ENCODE assay signal across 8 cellular contexts in genomic region chr14:68663385-68664076, GRCh38.
A peak's percentile ranks its signal among the peaks of the same experiment; 100 is the strongest.
DNase-seq lines count a peak whose midpoint lies in the region; ATAC-seq and TF ChIP-seq lines count a peak whose summit lies in the region.

No MANE protein-coding gene starts in this region.

- TF ChIP-seq CTCF in right atrium auricular region (IDR thresholded peaks at IDR 0.05) (no peak), breast epithelium (IDR thresholded peaks at IDR 0.05) (no peak)

- H3K4me1 ChIP-seq in right atrium auricular region (peaks cover 0 to 54% of the 10 kb centered on the region in 2 donors), breast epithelium (peaks cover 0 to 28% of the 10 kb centered on the region in 2 donors)

- no peaks in the 10 kb centered on the region for H3K27me3 ChIP-seq in right atrium auricular region
- no peaks in the 10 kb centered on the region for H3K27me3 ChIP-seq in breast epithelium

- no peak for ATAC-seq in left ventricle myocardium superior
- peak; percentile 72 for ATAC-seq in HG03520 (IDR thresholded peaks at IDR 0.05; ENCODE audit: unreplicated experiment)

- no peak overlapping the region for H3K4me3 ChIP-seq in right atrium auricular region
- H3K4me3 ChIP-seq in breast epithelium: peak overlapping the region in 1 of 3 donors; percentile 13

- DNase-seq in right atrium auricular region (ENCODE audit: low spot score) (peak; percentile 57), left ventricle myocardium superior (no peak), breast epithelium (ENCODE audit: low spot score in 2 of 2) (no peak), 8988T (no peak), mesenteric fat pad (ENCODE audit: low spot score) (no peak)
- peak; percentile 57 for DNase-seq in stimulated activated CD4-positive, alpha-beta T cell treated with anti-CD3 and anti-CD28 coated beads, Interleukin-1b, Interleukin-23, amount 100 ng/mL, for 48 hours
- no peak for DNase-seq in central memory CD4-positive, alpha-beta T cell

- H3K27ac ChIP-seq in right atrium auricular region (peak overlapping the region; percentile 52 to 80), breast epithelium (peak overlapping the region; percentile 78 to 79)

- intact Hi-C loops in left ventricle myocardium superior (cut with micrococcal nuclease) (no loop called here), breast epithelium (cut with DNase I; ENCODE audit: low total_unique reads) (no loop called here)

- H3K36me3 ChIP-seq in right atrium auricular region (no peaks in the 10 kb centered on the region), breast epithelium (no peaks in the 10 kb centered on the region)

- no peaks in the 10 kb centered on the region for H3K9me3 ChIP-seq in right atrium auricular region
- no peaks in the 10 kb centered on the region for H3K9me3 ChIP-seq in breast epithelium

- TF ChIP-seq POLR2A in breast epithelium (IDR thresholded peaks at IDR 0.05): no peak

Comparison
In these comparisons a context has a peak if more than half of its experiments do, and no peak if none do; other contexts are left out.
1. DNase-seq: peak in right atrium auricular region (single experiment) and stimulated activated CD4-positive, alpha-beta T cell treated with anti-CD3 and anti-CD28 coated beads, Interleukin-1b, Interleukin-23, amount 100 ng/mL, for 48 hours (single experiment); none in left ventricle myocardium superior (single experiment), breast epithelium (0 of 2), 8988T (single experiment), mesenteric fat pad (single experiment) and central memory CD4-positive, alpha-beta T cell (single experiment).